ENCODE assay signal across 17 cellular contexts in the genomic region with DNA sequence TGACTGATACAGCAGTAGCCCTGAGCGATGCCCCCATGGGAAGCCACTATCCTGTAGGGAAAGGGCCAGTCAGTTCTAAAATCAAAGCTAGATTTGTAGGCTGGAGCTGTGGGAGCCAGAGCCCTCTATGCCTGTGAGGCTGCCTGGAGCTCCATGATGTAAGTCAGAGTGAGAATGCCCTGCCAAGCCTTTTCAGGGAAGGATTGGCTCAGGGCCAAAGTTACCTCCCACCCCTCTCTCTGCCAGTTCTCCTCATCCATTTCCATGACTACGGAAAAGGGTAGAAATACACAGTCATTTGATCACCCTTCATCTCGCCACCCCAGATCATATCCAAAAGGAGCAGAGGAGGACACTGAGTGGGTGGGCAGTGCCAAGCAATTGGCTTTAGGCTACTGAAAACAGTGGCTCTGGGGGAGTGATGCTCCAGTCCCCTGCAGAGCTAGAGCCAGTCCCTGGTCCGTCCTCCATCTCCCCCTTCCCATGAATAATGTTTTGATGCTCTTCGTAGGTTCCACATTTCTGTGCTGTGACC. TPM values are rescaled to one million over a fixed set of nuclear protein-coding genes. Genes with fewer than 3 reads are reported as not detected.
"Had no signal": no experiment of that assay in that cellular context is flagged by ENCODE, and none has a peak within 500 bp of the region (broad histone marks: within the 10 kb centered on the region; RNA-seq: fewer than 3 reads in every experiment).

No MANE protein-coding gene starts in this region.

- H3K9me3 ChIP-seq: mucosa of descending colon, neutrophil, stomach, thoracic aorta had no signal

- H3K27ac ChIP-seq: brain microvascular endothelial cell, neutrophil, stomach, thoracic aorta had no signal

- ATAC-seq: activated CD8-positive, alpha-beta memory T cell treated with anti-CD3 and anti-CD28 coated beads, Interleukin-2, amount 10 ng/mL, durations not matched to agents 7 days and 5 days; activated T-cell treated with anti-CD3 and anti-CD28 coated beads, Interleukin-2, amount 50 U/mL, for 4 hours; esophagus mucosa; mucosa of descending colon; naive thymus-derived CD8-positive, alpha-beta T cell had no signal

- H3K4me1 ChIP-seq: stomach had no signal

- H3K36me3 ChIP-seq: brain microvascular endothelial cell, neutrophil, stomach, thoracic aorta had no signal

- H3K4me3 ChIP-seq: mucosa of descending colon, stomach, thoracic aorta had no signal

- DNase-seq: activated CD4-positive, alpha-beta T cell treated with anti-CD3 and anti-CD28 coated beads for 1 hour; activated CD4-positive, alpha-beta T cell treated with anti-CD3 and anti-CD28 coated beads, Interleukin-2, amount 50 U/mL, for 48 hours; activated CD8-positive, alpha-beta memory T cell treated with anti-CD3 and anti-CD28 coated beads, Interleukin-2, amount 10 ng/mL, durations not matched to agents 7 days and 5 days; activated effector memory CD4-positive, alpha-beta T cell treated with anti-CD3 and anti-CD28 coated beads, Interleukin-2, amount 50 U/mL, for 16 hours; activated T-cell treated with anti-CD3 and anti-CD28 coated beads, Interleukin-2, amount 50 U/mL, for 4 hours; brain microvascular endothelial cell; cerebellar nuclear complex; mucosa of descending colon; naive thymus-derived CD8-positive, alpha-beta T cell; small intestine; stomach had no signal

- H3K27me3 ChIP-seq: brain microvascular endothelial cell had no signal

RNA-seq across cellular contexts. Expression of a gene that starts 59.5 kb away (rescaled TPM):
- total RNA-seq: dermis microvascular lymphatic vessel endothelial cell, glomerular endothelial cell, lung microvascular endothelial cell had no signal
- polyA plus RNA-seq: stomach had no signal
